In the genomic region with DNA sequence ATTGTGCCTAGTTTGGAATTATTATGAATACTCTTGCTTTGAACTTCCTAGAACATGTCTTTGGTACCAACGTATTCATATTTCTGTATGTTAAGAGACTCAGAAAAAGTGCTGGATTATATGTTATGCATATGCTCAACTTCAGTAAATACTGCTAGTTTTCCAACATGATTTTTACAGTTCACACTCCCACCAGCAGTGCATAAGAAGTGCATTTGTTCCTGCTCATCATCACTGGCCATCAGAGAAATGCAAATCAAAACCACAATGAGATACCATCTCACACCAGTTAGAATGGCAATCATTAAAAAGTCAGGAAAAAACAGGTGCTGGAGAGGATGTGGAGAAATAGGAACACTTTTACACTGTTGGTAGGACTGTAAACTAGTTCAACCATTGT, we compare ENCODE assay signal across 6 cellular contexts. TPM values are rescaled to one million over a fixed set of nuclear protein-coding genes. Genes with fewer than 3 reads are reported as not detected.
DNase-seq lines count a peak whose midpoint lies in the region; ATAC-seq, FAIRE-seq and TF ChIP-seq lines count a peak whose summit lies in the region.
"Not testable (repeated sequence)": the region's sequence is repeated elsewhere in the genome, so short reads cannot be mapped to it uniquely, and the experiment has no call there.

No MANE protein-coding gene starts in this region.

- H2BK15ac ChIP-seq in IMR-90 (ENCODE audit: low read depth, low read length): peak overlapping the region; percentile 78; the same call in 1 of the 3 replicates

- peaks cover 94% of the 10 kb centered on the region for H3K79me2 ChIP-seq in DND-41 (ENCODE audit: insufficient read depth, low read length)
- H3K79me2 ChIP-seq in GM12878 (ENCODE audit: control insufficient read depth, insufficient read depth, low read length): peaks cover 43% of the 10 kb centered on the region

- H3K27ac Mint-ChIP-seq in T-helper 2 cell treated with Interferon-gamma antibody and Interleukin-4, amounts not matched to agents 5 μg/mL and 100 μg/mL, for 36 hours; nephron: not testable (repeated sequence)

- not testable (repeated sequence) for H3K9me1 ChIP-seq in IMR-90 (ENCODE audit: insufficient read depth, low read length)

- H2AK5ac ChIP-seq in IMR-90 (ENCODE audit: low read depth, low read length): peak overlapping the region; percentile 65; the same call in 1 of the 2 replicates

- not testable (repeated sequence) for ATAC-seq in DND-41 (ENCODE audit: insufficient read depth, low read depth); IMR-90 (ENCODE audit: low read depth); GM12878

- peak overlapping the region; percentile 84; the same call in 1 of the 2 replicates for H2BK20ac ChIP-seq in IMR-90 (ENCODE audit: low read depth, low read length)

- FAIRE-seq in GM12878 (lab: Jason Lieb, UNC): not testable (repeated sequence)

- not testable (repeated sequence) for H2AK9ac ChIP-seq in IMR-90 (replicated peaks; ENCODE audit: low read depth, low read length, poor library complexity)

- peaks cover 45% of the 10 kb centered on the region for H3K36me3 Mint-ChIP-seq in T-helper 2 cell treated with Interferon-gamma antibody and Interleukin-4, amounts not matched to agents 5 μg/mL and 100 μg/mL, for 36 hours (ENCODE audit: low read depth)
- H3K36me3 Mint-ChIP-seq in nephron (ENCODE audit: low read depth): not testable (repeated sequence)

- peaks cover 74% of the 10 kb centered on the region for H3K36me3 ChIP-seq in DND-41 (ENCODE audit: insufficient read depth, low read length)
- H3K36me3 ChIP-seq in IMR-90 (ENCODE audit: control insufficient read depth, insufficient read depth, low read length); GM12878 (ENCODE audit: control insufficient read depth in 2 of 2, insufficient read depth in 2 of 2, low read length in 1 of 2): not testable (repeated sequence)

- not testable (repeated sequence) for TF ChIP-seq CTCF in DND-41 (IDR thresholded peaks at IDR 0.05; ENCODE audit: borderline replicate concordance, extremely low read depth, low read length, poor library complexity, severe bottlenecking); IMR-90 (conservative IDR thresholded peaks at IDR 0.05; ENCODE audit: low read depth, low read length); GM12878 (IDR thresholded peaks at IDR 0.05 in 2 of 3, conservative IDR thresholded peaks at IDR 0.05 in 1 of 3; ENCODE audit: control insufficient read depth in 2 of 3, extremely low read depth in 1 of 3, insufficient read depth in 1 of 3, low read depth in 3 of 3, low read length in 3 of 3); nephron (IDR thresholded peaks at IDR 0.05; ENCODE audit: unreplicated experiment in 3 of 3)

- peaks cover 35% of the 10 kb centered on the region for H4K20me1 ChIP-seq in DND-41 (ENCODE audit: insufficient read depth, low read length)
- not testable (repeated sequence) for H4K20me1 ChIP-seq in IMR-90 (ENCODE audit: insufficient read depth, low read length); GM12878 (ENCODE audit: control insufficient read depth, insufficient read depth)

- DNase-seq in DND-41; IMR-90; T-helper 2 cell treated with Interferon-gamma antibody and Interleukin-4, amounts not matched to agents 5 μg/mL and 100 μg/mL, for 36 hours (ENCODE audit: low spot score); GM12878 (ENCODE audit: low read depth, low spot score): not testable (repeated sequence)
- peak; percentile 18 to 39 for DNase-seq in NCI-H526 (lab: John Stamatoyannopoulos, UW)

- H2AFZ ChIP-seq in DND-41 (ENCODE audit: low read depth, low read length); IMR-90 (replicated peaks; ENCODE audit: low read length, poor library complexity); GM12878 (ENCODE audit: control insufficient read depth, low read depth, low read length): not testable (repeated sequence)

- H3K4me3 ChIP-seq in DND-41 (ENCODE audit: low read depth in 1 of 2, low read length in 2 of 2): peak overlapping the region in 1 of 2 experiments; percentile 11; a peak in 1 of 4 replicates
- H3K4me3 ChIP-seq in IMR-90 (ENCODE audit: insufficient read depth, low read depth, low read length); GM12878: not testable (repeated sequence)

- not testable (repeated sequence) for H3K23ac ChIP-seq in IMR-90 (ENCODE audit: low read depth, low read length)

- H3K4ac ChIP-seq in IMR-90 (ENCODE audit: low read depth, low read length): peak overlapping the region; percentile 37; the same call in 1 of the 2 replicates

- H3K27ac ChIP-seq in DND-41 (ENCODE audit: low read length): peak overlapping the region; percentile 21; the same call in 1 of the 2 replicates
- H3K27ac ChIP-seq in IMR-90 (ENCODE audit: insufficient read depth, low read length); GM12878 (ENCODE audit: control insufficient read depth, insufficient read depth): not testable (repeated sequence)

- not testable (repeated sequence) for BruUV-seq in IMR-90 (replicated peaks; lab: Mats Ljungman, UMichigan); GM12878 (replicated peaks; lab: Mats Ljungman, UMichigan)

- H2BK5ac ChIP-seq in IMR-90 (ENCODE audit: low read depth, low read length, poor library complexity, severe bottlenecking): not testable (repeated sequence)

- H3K9me3 Mint-ChIP-seq in T-helper 2 cell treated with Interferon-gamma antibody and Interleukin-4, amounts not matched to agents 5 μg/mL and 100 μg/mL, for 36 hours; nephron: not testable (repeated sequence)

- TF ChIP-seq RAD21 in IMR-90 (IDR thresholded peaks at IDR 0.05; ENCODE audit: low read length); GM12878 (IDR thresholded peaks at IDR 0.05; ENCODE audit: insufficient read depth, low read depth, low read length): not testable (repeated sequence)

- CTCF ChIA-PET in IMR-90 (lab: Yijun Ruan, JAX); GM12878 (lab: Yijun Ruan, JAX): not testable (repeated sequence)

- not testable (repeated sequence) for H4K5ac ChIP-seq in IMR-90 (ENCODE audit: low read depth, low read length)

- H2BK120ac ChIP-seq in IMR-90 (ENCODE audit: low read depth, low read length): peak overlapping the region; percentile 79; the same call in 1 of the 2 replicates

- dilution Hi-C loops in IMR-90 (cut with HindIII; ENCODE audit: low sequenced_read_pairs, unreplicated experiment): not testable (repeated sequence)

- no CpG with 5 or more reads among the region's 1 CpG for WGBS in IMR-90 (ENCODE audit: extremely low coverage in 2 of 2, insufficient read length in 1 of 2), 2 experiments
- WGBS in GM12878 (ENCODE audit: insufficient coverage, insufficient replicate concordance, low lambda C conversion rate, missing lambda C conversion rate): 0% methylated on average over 1 of the region's 1 CpG

- H3K56ac ChIP-seq in IMR-90 (ENCODE audit: extremely low read depth, insufficient read depth, low read length): not testable (repeated sequence)

- POLR2A ChIA-PET in IMR-90 (lab: Charles Lee; ENCODE audit: unreplicated experiment); GM12878 (lab: Charles Lee): not testable (repeated sequence)

- not testable (repeated sequence) for H3K18ac ChIP-seq in IMR-90 (ENCODE audit: low read depth, low read length)

- H3K27me3 Mint-ChIP-seq in T-helper 2 cell treated with Interferon-gamma antibody and Interleukin-4, amounts not matched to agents 5 μg/mL and 100 μg/mL, for 36 hours (ENCODE audit: low read depth); nephron (ENCODE audit: low read depth): not testable (repeated sequence)

- TF ChIP-seq EP300 in GM12878 (IDR thresholded peaks at IDR 0.05; ENCODE audit: borderline replicate concordance in 1 of 2, control insufficient read depth in 1 of 2, low read depth in 2 of 2, low read length in 2 of 2): not testable (repeated sequence)

- H3K4me1 ChIP-seq in DND-41 (ENCODE audit: insufficient read depth, low read length): peaks cover 42% of the 10 kb centered on the region
- H3K4me1 ChIP-seq in IMR-90 (ENCODE audit: control insufficient read depth, insufficient read depth, low read length); GM12878 (ENCODE audit: control insufficient read depth, insufficient read depth, low read length): not testable (repeated sequence)

- peak overlapping the region; percentile 68 for H3K4me3 Mint-ChIP-seq in T-helper 2 cell treated with Interferon-gamma antibody and Interleukin-4, amounts not matched to agents 5 μg/mL and 100 μg/mL, for 36 hours
- H3K4me3 Mint-ChIP-seq in nephron: peak overlapping the region in 2 of 3 experiments; percentile 51 to 54

- H3K9me3 ChIP-seq in DND-41 (ENCODE audit: insufficient read depth, low read length, severe bottlenecking); IMR-90 (ENCODE audit: control insufficient read depth, insufficient read depth, low read length); GM12878 (replicated peaks; ENCODE audit: control insufficient read depth, insufficient read depth, low read length): not testable (repeated sequence)

- in situ Hi-C loops in IMR-90 (cut with MboI; ENCODE audit: low sequenced_read_pairs): loop anchor here (10.0 kb wide), 1 partner anchor 301 kb away; no protein-coding TSS in a partner anchor
- in situ Hi-C loops in GM12878 (cut with MboI): not testable (repeated sequence)

- H4K91ac ChIP-seq in IMR-90 (ENCODE audit: insufficient read depth, low read depth, low read length): peak overlapping the region; percentile 61; the same call in 1 of the 2 replicates

- TF ChIP-seq POLR2A in IMR-90 (IDR thresholded peaks at IDR 0.05; ENCODE audit: low read depth, low read length); GM12878 (IDR thresholded peaks at IDR 0.05; ENCODE audit: low read depth, low read length): not testable (repeated sequence)

- H3K79me1 ChIP-seq in IMR-90 (ENCODE audit: low read depth in 1 of 2, low read length in 2 of 2): peaks cover 18 to 46% of the 10 kb centered on the region in 2 experiments

- not testable (repeated sequence) for H3K14ac ChIP-seq in IMR-90 (replicated peaks; ENCODE audit: low read depth, low read length)

- H4K8ac ChIP-seq in IMR-90 (ENCODE audit: low read depth in 2 of 2, low read length in 2 of 2): peak overlapping the region in 1 of 2 experiments; percentile 31; a peak in 2 of 4 replicates

- H3K4me2 ChIP-seq in DND-41 (ENCODE audit: insufficient read depth, low read length) (peak overlapping the region; percentile 52), GM12878 (ENCODE audit: control insufficient read depth, insufficient read depth) (peak overlapping the region; percentile 30; the same call in 1 of the 2 replicates)
- H3K4me2 ChIP-seq in IMR-90 (ENCODE audit: low read depth, low read length): not testable (repeated sequence)

- H3K27me3 ChIP-seq in DND-41 (ENCODE audit: insufficient read depth, low read length, poor library complexity); IMR-90 (ENCODE audit: control insufficient read depth, insufficient read depth, low read length); GM12878 (replicated peaks in 1 of 2; ENCODE audit: control insufficient read depth in 2 of 2, insufficient read depth in 2 of 2, low read length in 1 of 2): not testable (repeated sequence)

- SMC1A ChIA-PET in GM12878 (lab: Charles Lee; ENCODE audit: uncharacterized antibody, unreplicated experiment): not testable (repeated sequence)

- H3K4me1 Mint-ChIP-seq in T-helper 2 cell treated with Interferon-gamma antibody and Interleukin-4, amounts not matched to agents 5 μg/mL and 100 μg/mL, for 36 hours (ENCODE audit: low read depth): peaks cover 25% of the 10 kb centered on the region
- H3K4me1 Mint-ChIP-seq in nephron: not testable (repeated sequence)

- intact Hi-C loops in IMR-90 (cut with micrococcal nuclease); GM12878 (cut with micrococcal nuclease; ENCODE audit: unreplicated experiment): not testable (repeated sequence)

- RAD21 ChIA-PET in GM12878 (lab: Charles Lee; ENCODE audit: unreplicated experiment): not testable (repeated sequence)

- peak overlapping the region; percentile 5; the same call in 1 of the 2 replicates for H3K9ac ChIP-seq in DND-41 (ENCODE audit: low read depth, low read length)
- H3K9ac ChIP-seq in IMR-90 (ENCODE audit: low read depth, low read length); GM12878 (ENCODE audit: control insufficient read depth, insufficient read depth, low read length): not testable (repeated sequence)

RNA-seq across cellular contexts. Expression of gene SKA3, which starts 2.6 kb away (rescaled TPM):
- total RNA-seq in IMR-90 (2012; rRNA removed) (15.6 and 24.4 TPM in 2 replicates), GM12878 (2014; rRNA removed) (24.5 and 28.0 TPM in 2 replicates), GM12878 (2014; rRNA removed; fragmentation: Illumina TruSeq; extraction: Trizol) (26.2 and 27.1 TPM in 2 replicates), GM12878 (2021) (25.7 and 26.2 TPM in 2 replicates)
- polyA plus RNA-seq in IMR-90 (2012; rRNA removed) (11.6 and 11.7 TPM in 2 replicates), GM12878 (2011; rRNA removed) (27.0 and 45.3 TPM in 2 replicates), GM12878 (2014; fragmentation: Illumina TruSeq; extraction: Trizol) (36.3 and 41.8 TPM in 2 replicates), GM12878 (2014; fragmentation: Nextera tagmentation; extraction: Ambion mirVana) (10 to 100 TPM; 13.5 to 15.1 TPM), GM12878 (2014; rRNA removed) (21.6 and 25.4 TPM in 2 replicates), GM12878 (2016; fragmentation: Nextera tagmentation; extraction: Ambion mirVana) (10 to 100 TPM; 59.0 to 69.7 TPM)
- 2.0 and 3.5 TPM in 2 replicates for polyA plus RNA-seq in IMR-90 (2012; cell fraction: cytosol; rRNA removed)
- 1.1 and 3.9 TPM in 2 replicates for polyA plus RNA-seq in IMR-90 (2012; cell fraction: nucleus; rRNA removed; ENCODE audit: low replicate concordance)
- 13.3 and 17.5 TPM in 2 replicates for total RNA-seq in GM12878 (2013; cell fraction: nucleolus; rRNA removed)
- 8.0 TPM for polyA plus RNA-seq in GM12878 (2011; ENCODE audit: low read depth)
- polyA plus RNA-seq in GM12878 (2011; cell fraction: cytosol; rRNA removed): 11.5 and 14.1 TPM in 2 replicates
- 9.8 and 11.4 TPM in 2 replicates for polyA plus RNA-seq in GM12878 (2011; cell fraction: nucleus; rRNA removed)
- 8.7 and 12.4 TPM in 2 replicates for polyA plus RNA-seq in GM12878 (2012)
- polyA minus RNA-seq in GM12878 (2011; rRNA and poly(A)+ RNA removed): 16.7 and 22.7 TPM in 2 replicates
- polyA minus RNA-seq in GM12878 (2011; cell fraction: cytosol; rRNA and poly(A)+ RNA removed): 13.9 and 17.0 TPM in 2 replicates
- 6.5 and 7.5 TPM in 2 replicates for polyA minus RNA-seq in GM12878 (2011; cell fraction: nucleus; rRNA and poly(A)+ RNA removed)

RNA-seq across cellular contexts. Expression of gene MRPL57, which starts 2.7 kb away (rescaled TPM):
- 5.3 and 7.0 TPM in 2 replicates for total RNA-seq in IMR-90 (2012; rRNA removed)
- 8.0 and 14.2 TPM in 2 replicates for polyA plus RNA-seq in IMR-90 (2012; rRNA removed)
- polyA plus RNA-seq in IMR-90 (2012; cell fraction: cytosol; rRNA removed): 13.3 and 19.2 TPM in 2 replicates
- 4.7 and 5.8 TPM in 2 replicates for polyA plus RNA-seq in IMR-90 (2012; cell fraction: nucleus; rRNA removed; ENCODE audit: low replicate concordance)
- 10.1 and 10.7 TPM in 2 replicates for total RNA-seq in GM12878 (2013; cell fraction: nucleolus; rRNA removed)
- 50.3 and 60.3 TPM in 2 replicates for total RNA-seq in GM12878 (2014; rRNA removed)
- 14.3 and 16.5 TPM in 2 replicates for total RNA-seq in GM12878 (2014; rRNA removed; fragmentation: Illumina TruSeq; extraction: Trizol)
- 23.9 and 26.0 TPM in 2 replicates for total RNA-seq in GM12878 (2021)
- 7.4 TPM for polyA plus RNA-seq in GM12878 (2011; ENCODE audit: low read depth)
- polyA plus RNA-seq in GM12878 (2011; rRNA removed): 15.6 and 20.2 TPM in 2 replicates
- 11.3 and 16.7 TPM in 2 replicates for polyA plus RNA-seq in GM12878 (2011; cell fraction: cytosol; rRNA removed)
- polyA plus RNA-seq in GM12878 (2011; cell fraction: nucleus; rRNA removed): 10.8 and 14.2 TPM in 2 replicates
- polyA plus RNA-seq in GM12878 (2012): 20.7 TPM in 2 replicates
- polyA plus RNA-seq in GM12878 (2014; fragmentation: Illumina TruSeq; extraction: Trizol): 8.1 and 10.5 TPM in 2 replicates
- 10 to 100 TPM; 13.2 to 25.8 TPM for polyA plus RNA-seq in GM12878 (2014; fragmentation: Nextera tagmentation; extraction: Ambion mirVana)
- 47.5 and 54.4 TPM in 2 replicates for polyA plus RNA-seq in GM12878 (2014; rRNA removed)
- 10 to 100 TPM; 87.5 to 90.6 TPM for polyA plus RNA-seq in GM12878 (2016; fragmentation: Nextera tagmentation; extraction: Ambion mirVana)
- polyA minus RNA-seq in GM12878 (2011; rRNA and poly(A)+ RNA removed): 3.3 and 4.9 TPM in 2 replicates
- 4.2 and 5.1 TPM in 2 replicates for polyA minus RNA-seq in GM12878 (2011; cell fraction: cytosol; rRNA and poly(A)+ RNA removed)
- polyA minus RNA-seq in GM12878 (2011; cell fraction: nucleus; rRNA and poly(A)+ RNA removed): 4.7 and 8.7 TPM in 2 replicates

RNA-seq across cellular contexts. Expression of gene SAP18, which starts 33.8 kb away (rescaled TPM):
- total RNA-seq in IMR-90 (2012; rRNA removed) (37.6 and 75.0 TPM in 2 replicates), GM12878 (2014; rRNA removed) (56.5 and 56.6 TPM in 2 replicates), GM12878 (2014; rRNA removed; fragmentation: Illumina TruSeq; extraction: Trizol) (78.4 and 80.9 TPM in 2 replicates), GM12878 (2021) (212 and 222 TPM in 2 replicates)
- polyA plus RNA-seq in IMR-90 (2012; rRNA removed) (69.5 and 72.3 TPM in 2 replicates), GM12878 (2011; rRNA removed) (164 and 210 TPM in 2 replicates), GM12878 (2014; fragmentation: Illumina TruSeq; extraction: Trizol) (67.6 and 91.4 TPM in 2 replicates), GM12878 (2014; fragmentation: Nextera tagmentation; extraction: Ambion mirVana) (100 to 1,000 TPM; 537 to 546 TPM), GM12878 (2014; rRNA removed) (76.5 and 84.8 TPM in 2 replicates), GM12878 (2016; fragmentation: Nextera tagmentation; extraction: Ambion mirVana) (100 to 1,000 TPM; 490 to 548 TPM)
- polyA plus RNA-seq in IMR-90 (2012; cell fraction: cytosol; rRNA removed): 11.0 and 33.7 TPM in 2 replicates
- polyA plus RNA-seq in IMR-90 (2012; cell fraction: nucleus; rRNA removed; ENCODE audit: low replicate concordance): 2.3 and 22.9 TPM in 2 replicates
- total RNA-seq in GM12878 (2013; cell fraction: nucleolus; rRNA removed): 44.2 and 45.7 TPM in 2 replicates
- 118 TPM for polyA plus RNA-seq in GM12878 (2011; ENCODE audit: low read depth)
- 32.0 and 38.7 TPM in 2 replicates for polyA plus RNA-seq in GM12878 (2011; cell fraction: cytosol; rRNA removed)
- 32.8 and 34.8 TPM in 2 replicates for polyA plus RNA-seq in GM12878 (2011; cell fraction: nucleus; rRNA removed)
- polyA plus RNA-seq in GM12878 (2012): 104 and 119 TPM in 2 replicates
- 14.0 and 16.0 TPM in 2 replicates for polyA minus RNA-seq in GM12878 (2011; rRNA and poly(A)+ RNA removed)
- polyA minus RNA-seq in GM12878 (2011; cell fraction: cytosol; rRNA and poly(A)+ RNA removed): 6.5 and 7.9 TPM in 2 replicates
- 19.8 and 27.9 TPM in 2 replicates for polyA minus RNA-seq in GM12878 (2011; cell fraction: nucleus; rRNA and poly(A)+ RNA removed)
